ENCODE assay signal across 16 cellular contexts in genomic region chr1:153513023-153513422, GRCh38. TPM values are rescaled to one million over a fixed set of nuclear protein-coding genes. Genes with fewer than 3 reads are reported as not detected.
DNase-seq lines count a peak whose midpoint lies in the region; ATAC-seq and TF ChIP-seq lines count a peak whose summit lies in the region.
"Had no signal": no experiment of that assay in that cellular context is flagged by ENCODE, and none has a peak within 500 bp of the region (broad histone marks: within the 10 kb centered on the region; RNA-seq: fewer than 3 reads in every experiment).

No MANE protein-coding gene starts in this region.

- no peak overlapping the region for H3K27ac Mint-ChIP-seq in activated naive CD8-positive, alpha-beta T cell treated with anti-CD3 and anti-CD28 coated beads, Interleukin-2, amount 50 U/mL, for 24 hours
- H3K27ac Mint-ChIP-seq: CD8-positive, alpha-beta T cell had no signal

- no peaks in the 10 kb centered on the region for H4K20me1 ChIP-seq in OCI-LY7 (ENCODE audit: insufficient read depth, low read length)

- no peaks in the 10 kb centered on the region for H3K36me3 Mint-ChIP-seq in activated naive CD8-positive, alpha-beta T cell treated with anti-CD3 and anti-CD28 coated beads, Interleukin-2, amount 50 U/mL, for 24 hours (ENCODE audit: low read depth)
- H3K36me3 Mint-ChIP-seq: CD8-positive, alpha-beta T cell had no signal

- 0 out of 2 replicates have a peak, but pooled peaks have one; percentile 16 for TF ChIP-seq CTCF in OCI-LY7 (conservative IDR thresholded peaks at IDR 0.05; ENCODE audit: low read length)
- TF ChIP-seq CTCF in epithelial cell of proximal tubule (conservative IDR thresholded peaks at IDR 0.05; ENCODE audit: low read depth, low read length), result peak; percentile 38

- peaks cover 1% of the 10 kb centered on the region for H3K27me3 Mint-ChIP-seq in activated naive CD8-positive, alpha-beta T cell treated with anti-CD3 and anti-CD28 coated beads, Interleukin-2, amount 50 U/mL, for 24 hours

- DNase-seq in ACHN (peak; percentile 53), DMS 273 (lab: John Stamatoyannopoulos, UW; ENCODE audit: unreplicated experiment) (peak; percentile 78), OCI-LY7 (ENCODE audit: low spot score) (no peak), epithelial cell of proximal tubule (ENCODE audit: low read depth) (no peak), NCI-H748 (lab: John Stamatoyannopoulos, UW; ENCODE audit: unreplicated experiment) (no peak), posterior vena cava (ENCODE audit: low spot score) (no peak)
- no peak for DNase-seq in activated naive CD8-positive, alpha-beta T cell treated with anti-CD3 and anti-CD28 coated beads, Interleukin-2, amount 50 U/mL, for 24 hours
- DNase-seq: activated T-cell treated with anti-CD3 and anti-CD28 coated beads, Interleukin-2, amount 50 U/mL, for 1 hour; CD8-positive, alpha-beta T cell; esophagus squamous epithelium; lower lobe of right lung; NCI-H1105; SW 1271 had no signal

- no peaks in the 10 kb centered on the region for H3K4me1 ChIP-seq in OCI-LY7 (ENCODE audit: insufficient read depth, low read length, poor library complexity, severe bottlenecking)
- H3K4me1 ChIP-seq: HAP-1 had no signal

- no peak overlapping the region for H2AFZ ChIP-seq in OCI-LY7 (ENCODE audit: low read length)

- H3K9me3 ChIP-seq in OCI-LY7 (ENCODE audit: low read length), result no peaks in the 10 kb centered on the region
- H3K9me3 ChIP-seq: esophagus squamous epithelium, HAP-1, lower lobe of right lung had no signal

- peaks cover 15% of the 10 kb centered on the region for H3K4me1 Mint-ChIP-seq in activated naive CD8-positive, alpha-beta T cell treated with anti-CD3 and anti-CD28 coated beads, Interleukin-2, amount 50 U/mL, for 24 hours

- H3K27ac ChIP-seq in OCI-LY7 (ENCODE audit: low read depth, low read length, poor library complexity, severe bottlenecking), result no peak overlapping the region
- H3K27ac ChIP-seq: esophagus squamous epithelium, lower lobe of right lung, skin epidermis had no signal

- no peaks in the 10 kb centered on the region for H3K36me3 ChIP-seq in OCI-LY7 (ENCODE audit: insufficient read depth, low read length)
- H3K36me3 ChIP-seq: esophagus squamous epithelium, HAP-1, lower lobe of right lung had no signal

- CTCF ChIA-PET in OCI-LY7 (lab: Charles Lee; ENCODE audit: unreplicated experiment), result no interaction called here

- no peak for ATAC-seq in HG03175 (IDR thresholded peaks at IDR 0.05; ENCODE audit: unreplicated experiment)
- no peak for ATAC-seq in activated naive CD8-positive, alpha-beta T cell treated with anti-CD3 and anti-CD28 coated beads, Interleukin-2, amount 50 U/mL, for 24 hours
- ATAC-seq: CD8-positive, alpha-beta T cell; lower lobe of right lung had no signal

- no peaks in the 10 kb centered on the region for H3K9me2 ChIP-seq in OCI-LY7 (ENCODE audit: insufficient read depth, low read length)

- H3K4me2 ChIP-seq in OCI-LY7 (ENCODE audit: low read length), result no peak overlapping the region

- in situ Hi-C loops in ACHN (cut with HindIII; ENCODE audit: low pct_ligation_motif_present, low pct_unique_long_range_greater_than_20kb, low sequenced_read_pairs), result no loop called here

- no TSS peak for BruUV-seq in OCI-LY7 (replicated peaks; lab: Mats Ljungman, UMichigan)

- no peaks in the 10 kb centered on the region for H3K79me2 ChIP-seq in OCI-LY7 (ENCODE audit: insufficient read depth, low read depth, low read length)

- POLR2A ChIA-PET in OCI-LY7 (lab: Charles Lee), result no interaction called here

- no peaks in the 10 kb centered on the region for H3K9me3 Mint-ChIP-seq in activated naive CD8-positive, alpha-beta T cell treated with anti-CD3 and anti-CD28 coated beads, Interleukin-2, amount 50 U/mL, for 24 hours
- H3K9me3 Mint-ChIP-seq: CD8-positive, alpha-beta T cell had no signal

- H3K4me3 Mint-ChIP-seq in activated naive CD8-positive, alpha-beta T cell treated with anti-CD3 and anti-CD28 coated beads, Interleukin-2, amount 50 U/mL, for 24 hours, result no peak overlapping the region
- H3K4me3 Mint-ChIP-seq: CD8-positive, alpha-beta T cell had no signal

- H3K4me3 ChIP-seq in OCI-LY7 (ENCODE audit: low read depth, low read length, poor library complexity, severe bottlenecking), result no peak overlapping the region
- H3K4me3 ChIP-seq in epithelial cell of proximal tubule (ENCODE audit: low read depth, low read length), result no peak overlapping the region
- H3K4me3 ChIP-seq: esophagus squamous epithelium, HAP-1, lower lobe of right lung, skin epidermis had no signal

- intact Hi-C loops in OCI-LY7 (cut with micrococcal nuclease; ENCODE audit: unreplicated experiment) (loop anchor here (10.0 kb wide), 2 partner anchors 162 to 472 kb away; partner anchors contain the start of genes ILF2, NPR1 and RAB13), posterior vena cava (cut with DNase I) (loop anchor here (2.0 to 10.0 kb wide), 4 partner anchors 48 to 242 kb away; partner anchors contain the start of gene S100A2 (in 1 of the 2))

RNA-seq across cellular contexts. Expression of gene S100A6, which starts 22.8 kb away (rescaled TPM):
- not detected in 2 replicates for total RNA-seq in OCI-LY7 (2014; rRNA removed; shearing (Covaris generic))
- total RNA-seq in OCI-LY7 (2022) (not detected in 2 replicates), epithelial cell of proximal tubule (1,217 and 1,569 TPM in 2 replicates), posterior vena cava (1,000 to 10,000 TPM; 1,174 to 1,536 TPM)

RNA-seq across cellular contexts. Expression of gene S100A5, which starts 27.7 kb away (rescaled TPM):
- not detected in 2 replicates for total RNA-seq in OCI-LY7 (2014; rRNA removed; shearing (Covaris generic))
- total RNA-seq in OCI-LY7 (2022) (not detected in 2 replicates), epithelial cell of proximal tubule (2.7 and 4.0 TPM in 2 replicates), posterior vena cava (not detected)
- total RNA-seq: CD8-positive, alpha-beta T cell; esophagus squamous epithelium; lower lobe of right lung had no signal

RNA-seq across cellular contexts. Expression of gene S100A4, which starts 32.6 kb away (rescaled TPM):
- 1.6 and 3.6 TPM in 2 replicates for total RNA-seq in OCI-LY7 (2014; rRNA removed; shearing (Covaris generic))
- 0.53 and 1.9 TPM in 2 replicates for total RNA-seq in OCI-LY7 (2022)
- total RNA-seq in epithelial cell of proximal tubule, result 31.2 and 33.8 TPM in 2 replicates
- 100 to 1,000 TPM; 286 to 472 TPM for total RNA-seq in posterior vena cava

RNA-seq across cellular contexts. Expression of gene S100A3, which starts 36.0 kb away (rescaled TPM):
- not detected in 2 replicates for total RNA-seq in OCI-LY7 (2014; rRNA removed; shearing (Covaris generic))
- not detected in 2 replicates for total RNA-seq in OCI-LY7 (2022)
- 10.2 and 27.6 TPM in 2 replicates for total RNA-seq in epithelial cell of proximal tubule
- total RNA-seq in posterior vena cava, result 1 to 10 TPM; 4.1 to 8.3 TPM
- total RNA-seq: CD8-positive, alpha-beta T cell had no signal

RNA-seq across cellular contexts. Expression of gene S100A7, which starts 52.6 kb away (rescaled TPM):
- total RNA-seq in OCI-LY7 (2014; rRNA removed; shearing (Covaris generic)), result not detected in 2 replicates
- total RNA-seq in OCI-LY7 (2022) (not detected in 2 replicates), epithelial cell of proximal tubule (not detected in 2 replicates), posterior vena cava (not detected)
- total RNA-seq: CD8-positive, alpha-beta T cell; lower lobe of right lung had no signal

Comparison
In these comparisons a context has a peak if more than half of its experiments do, and no peak if none do; other contexts are left out.
1. DNase-seq: peak in ACHN (single experiment) and DMS 273 (single experiment); none in OCI-LY7 (single experiment), epithelial cell of proximal tubule (single experiment), NCI-H748 (single experiment), activated naive CD8-positive, alpha-beta T cell treated with anti-CD3 and anti-CD28 coated beads, Interleukin-2, amount 50 U/mL, for 24 hours (single experiment) and posterior vena cava (single experiment).
2. RNA of gene S100A6, which starts 22.8 kb away (total RNA-seq): 1,217 to 1,569 TPM in epithelial cell of proximal tubule and 1,174 to 1,536 TPM in posterior vena cava; not detected in OCI-LY7; every median in the first group is over 100 times any median in the second.